In the genomic region with DNA sequence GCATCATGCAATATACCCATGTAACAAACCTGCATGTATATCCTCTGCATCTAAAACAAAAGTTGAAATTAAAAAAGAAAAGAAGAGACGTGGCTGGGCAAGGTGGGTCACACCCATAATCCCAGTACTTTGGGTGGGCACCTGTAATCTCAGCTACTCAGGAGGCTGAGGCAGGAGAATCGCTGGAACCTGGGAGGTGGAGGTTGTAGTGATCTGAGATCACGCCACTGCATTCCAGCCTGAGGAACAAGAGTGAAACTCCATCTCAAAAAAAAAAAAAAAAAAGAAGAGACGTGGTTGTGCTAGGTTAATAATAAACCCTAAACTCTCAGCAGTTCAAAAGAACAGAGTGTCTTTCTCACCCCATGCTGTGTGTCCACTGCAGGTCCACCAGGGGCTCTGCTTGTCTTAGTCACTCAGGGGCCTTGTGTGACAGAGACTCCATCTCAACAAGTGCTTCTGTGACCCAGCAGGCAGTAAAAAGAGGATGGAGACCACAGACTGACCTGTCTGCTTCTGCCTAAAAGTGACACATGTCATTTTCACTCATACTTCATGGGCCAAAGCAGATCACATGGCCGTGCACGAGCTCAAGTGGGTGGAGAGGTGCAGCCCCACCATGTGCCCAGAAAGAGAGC, we compare ENCODE assay signal across 14 cellular contexts. TPM values are rescaled to one million over a fixed set of nuclear protein-coding genes. Genes with fewer than 3 reads are reported as not detected.
DNase-seq lines count a peak whose midpoint lies in the region; ATAC-seq and TF ChIP-seq lines count a peak whose summit lies in the region.
"Had no signal": no experiment of that assay in that cellular context is flagged by ENCODE, and none has a peak within 500 bp of the region (broad histone marks: within the 10 kb centered on the region; RNA-seq: fewer than 3 reads in every experiment).

No MANE protein-coding gene starts in this region.

- ATAC-seq in GM18511 (IDR thresholded peaks at IDR 0.05; ENCODE audit: unreplicated experiment) (peak; percentile 61), GM21619 (IDR thresholded peaks at IDR 0.05; ENCODE audit: unreplicated experiment) (peak; percentile 47), RWPE2 (ENCODE audit: low read depth) (no peak), HG02588 (IDR thresholded peaks at IDR 0.05; ENCODE audit: unreplicated experiment) (no peak)

- no peaks in the 10 kb centered on the region for H3K79me2 ChIP-seq in PC-9 (ENCODE audit: low read depth)

- TF ChIP-seq CTCF in RWPE2 (IDR thresholded peaks at IDR 0.05; ENCODE audit: poor library complexity, severe bottlenecking) (no peak), PC-9 (conservative IDR thresholded peaks at IDR 0.05) (no peak)

- no peaks in the 10 kb centered on the region for H3K9me3 ChIP-seq in RWPE2 (ENCODE audit: severe bottlenecking)
- no peaks in the 10 kb centered on the region for H3K9me3 ChIP-seq in PC-9 (ENCODE audit: insufficient read depth, low read depth)

- no TSS peak for BruUV-seq in PC-9 (replicated peaks; lab: Mats Ljungman, UMichigan)

- H3K27ac ChIP-seq in RWPE2 (ENCODE audit: poor library complexity, severe bottlenecking) (no peak overlapping the region), PC-9 (no peak overlapping the region)
- H3K27ac ChIP-seq: epithelial cell of prostate, GM23248 had no signal

- H3K36me3 ChIP-seq in RWPE2 (ENCODE audit: low read depth) (no peaks in the 10 kb centered on the region), PC-9 (ENCODE audit: low read depth) (no peaks in the 10 kb centered on the region)

- no peak overlapping the region for H3K4me2 ChIP-seq in PC-9

- POLR2A ChIA-PET in PC-9 (lab: Charles Lee; ENCODE audit: unreplicated experiment) = no interaction called here

- no peak overlapping the region for H2AFZ ChIP-seq in PC-9
- H2AFZ ChIP-seq: GM23248 had no signal

- no peak overlapping the region for H3K4me3 ChIP-seq in RWPE2 (ENCODE audit: severe bottlenecking)
- no peak overlapping the region for H3K4me3 ChIP-seq in PC-9
- H3K4me3 ChIP-seq: GM23248 had no signal

- peak; percentile 6 for DNase-seq in RWPE2 (ENCODE audit: low spot score)
- DNase-seq in renal cortical epithelial cell (ENCODE audit: low read depth) = peak; percentile 69
- no peak for DNase-seq in PC-9
- DNase-seq in Kasumi-1 (lab: John Stamatoyannopoulos, UW) = no peak
- no peak for DNase-seq in HUDEP-2 (lab: John Stamatoyannopoulos, UW; ENCODE audit: unreplicated experiment in 76 of 76)
- DNase-seq: activated CD4-positive, alpha-beta T cell treated with anti-CD3 and anti-CD28 coated beads for 48 hours; activated naive CD4-positive, alpha-beta T cell treated with anti-CD3 and anti-CD28 coated beads, Interleukin-2, amount 10 ng/mL, durations not matched to agents 7 days and 5 days; COR-L47; GM23248; NCI-H510A treated with DMSO at 0.1 percent for 48 hours had no signal

- CTCF ChIA-PET in PC-9 (lab: Charles Lee) = no interaction called here

- H3K9me2 ChIP-seq in PC-9 (ENCODE audit: insufficient read depth) = no peaks in the 10 kb centered on the region

- no peaks in the 10 kb centered on the region for H4K20me1 ChIP-seq in PC-9 (ENCODE audit: insufficient read depth)

- intact Hi-C loops in PC-9 (cut with micrococcal nuclease; ENCODE audit: unreplicated experiment) = no loop called here

- no peaks in the 10 kb centered on the region for H3K27me3 ChIP-seq in RWPE2 (ENCODE audit: insufficient read depth, poor library complexity, severe bottlenecking)
- no peaks in the 10 kb centered on the region for H3K27me3 ChIP-seq in PC-9 (ENCODE audit: insufficient read depth, low read depth)

- H3K4me1 ChIP-seq in RWPE2 (ENCODE audit: insufficient read depth, poor library complexity, severe bottlenecking) (peaks cover 3% of the 10 kb centered on the region), PC-9 (replicated peaks; ENCODE audit: insufficient read depth) (no peaks in the 10 kb centered on the region)

- H3F3A ChIP-seq in PC-9 (ENCODE audit: insufficient read depth, low read depth) = no peaks in the 10 kb centered on the region

RNA-seq across cellular contexts. Expression of gene N4BP1, which starts 22.3 kb away (rescaled TPM):
- total RNA-seq in renal cortical epithelial cell = 29.7 and 38.0 TPM in 2 replicates
- 21.6 and 23.8 TPM in 2 replicates for total RNA-seq in PC-9 (2021)

Comparison
In these comparisons a context has a peak if more than half of its experiments do, and no peak if none do; other contexts are left out.
1. ATAC-seq: peak in GM18511 (single experiment) and GM21619 (single experiment); none in RWPE2 (single experiment) and HG02588 (single experiment).
2. DNase-seq: peak in RWPE2 (single experiment) and renal cortical epithelial cell (single experiment); none in PC-9 (0 of 2), Kasumi-1 (0 of 2) and HUDEP-2 (0 of 76).